ENCODE assay signal across 9 cellular contexts in the genomic region with DNA sequence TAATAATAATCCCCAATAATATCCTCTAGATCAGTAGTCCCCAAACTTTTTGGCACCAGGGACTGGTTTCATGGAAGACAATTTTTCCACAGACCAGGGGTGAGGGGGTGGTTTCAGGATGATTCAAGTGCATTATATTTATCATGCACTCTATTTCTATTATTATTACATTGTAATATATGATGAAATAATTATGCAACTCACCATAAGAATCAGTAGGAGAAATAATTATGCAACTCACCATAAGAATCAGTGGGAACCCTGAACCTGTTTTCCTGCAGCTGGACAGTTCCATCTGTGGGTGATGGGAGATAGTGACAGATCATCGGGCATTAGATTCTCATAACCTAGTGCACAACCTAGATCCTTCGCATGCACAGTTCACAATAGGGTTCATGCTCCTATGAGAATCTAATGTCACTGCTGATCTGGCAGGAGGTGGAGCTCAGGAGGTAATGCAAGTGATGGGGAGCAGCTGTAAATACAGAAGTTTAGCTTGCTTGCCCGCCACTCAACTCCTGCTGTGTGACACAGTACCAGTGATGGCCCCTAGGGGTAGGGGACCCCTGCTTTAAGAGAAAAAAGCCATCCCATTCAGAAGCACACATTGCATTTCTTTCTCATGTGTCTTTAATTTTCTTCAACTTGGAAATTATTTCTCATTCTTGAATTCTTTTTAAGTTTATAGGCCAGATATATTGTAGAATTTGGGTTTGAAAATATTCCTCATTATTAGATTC. TPM values are rescaled to one million over a fixed set of nuclear protein-coding genes. Genes with fewer than 3 reads are reported as not detected.
DNase-seq lines count a peak whose midpoint lies in the region; ATAC-seq and TF ChIP-seq lines count a peak whose summit lies in the region.
"Had no signal": no experiment of that assay in that cellular context is flagged by ENCODE, and none has a peak within 500 bp of the region (broad histone marks: within the 10 kb centered on the region; RNA-seq: fewer than 3 reads in every experiment).

No MANE protein-coding gene starts in this region.

- H3K9me3 ChIP-seq in left ventricle myocardium inferior (replicated peaks) (no peaks in the 10 kb centered on the region), body of pancreas (no peaks in the 10 kb centered on the region)
- H3K9me3 ChIP-seq: spleen had no signal

- H3K27ac ChIP-seq in left ventricle myocardium inferior (replicated peaks), result no peak overlapping the region
- H3K27ac ChIP-seq in body of pancreas, result no peak overlapping the region
- H3K27ac ChIP-seq: spleen had no signal

- no peaks in the 10 kb centered on the region for H3K4me1 ChIP-seq in left ventricle myocardium inferior
- H3K4me1 ChIP-seq in body of pancreas, result no peaks in the 10 kb centered on the region

- H3K27me3 ChIP-seq in left ventricle myocardium inferior (ENCODE audit: low read depth) (peaks cover under 1% of the 10 kb centered on the region), body of pancreas (no peaks in the 10 kb centered on the region)
- H3K27me3 ChIP-seq: spleen had no signal

- ATAC-seq in Right ventricle myocardium inferior, result no peak
- peak; percentile 54 for ATAC-seq in HG03521 (IDR thresholded peaks at IDR 0.05; ENCODE audit: unreplicated experiment)
- ATAC-seq in body of pancreas, result no peak
- ATAC-seq in GM19023 (IDR thresholded peaks at IDR 0.05; ENCODE audit: unreplicated experiment), result no peak

- DNase-seq in left ventricle myocardium inferior (no peak), Right ventricle myocardium inferior (ENCODE audit: missing footprints) (no peak), cardiac fibroblast (ENCODE audit: low read depth in 2 of 2) (peak in 1 of 2 donors; percentile 39), NCI-H1694 (lab: John Stamatoyannopoulos, UW) (no peak), body of pancreas (no peak), NCI-H524 (lab: John Stamatoyannopoulos, UW) (no peak)
- DNase-seq: spleen had no signal

- H3K4me3 ChIP-seq in left ventricle myocardium inferior, result no peak overlapping the region
- no peak overlapping the region for H3K4me3 ChIP-seq in cardiac fibroblast (replicated peaks in 1 of 2; ENCODE audit: low read depth in 2 of 2, low read length in 2 of 2)
- no peak overlapping the region for H3K4me3 ChIP-seq in body of pancreas
- H3K4me3 ChIP-seq: spleen had no signal

- H3K36me3 ChIP-seq in left ventricle myocardium inferior, result no peaks in the 10 kb centered on the region
- H3K36me3 ChIP-seq in body of pancreas (replicated peaks in 1 of 2; ENCODE audit: insufficient read depth in 1 of 2, low read depth in 2 of 2), result no peaks in the 10 kb centered on the region
- H3K36me3 ChIP-seq: spleen had no signal

- no peak for TF ChIP-seq POLR2A in body of pancreas (IDR thresholded peaks at IDR 0.05)

- TF ChIP-seq CTCF in left ventricle myocardium inferior (IDR thresholded peaks at IDR 0.05; ENCODE audit: borderline replicate concordance) (peak; percentile 18), cardiac fibroblast (IDR thresholded peaks at IDR 0.05; ENCODE audit: low read depth, low read length) (peak; percentile 8), body of pancreas (IDR thresholded peaks at IDR 0.05) (no peak)

- intact Hi-C loops in left ventricle myocardium inferior (cut with micrococcal nuclease) (no loop called here), Right ventricle myocardium inferior (cut with DNase I) (no loop called here), body of pancreas (cut with DNase I) (no loop called here)

- WGBS in body of pancreas, 2 donors, result 85 to 98% methylated on average over 3 of the region's 3 CpGs

RNA-seq across cellular contexts. Expression of gene SH3RF1, which starts 16.0 kb away (rescaled TPM):
- total RNA-seq in left ventricle myocardium inferior (8.8 TPM), Right ventricle myocardium inferior (8.8 TPM), body of pancreas (10 to 100 TPM; 17.1 to 17.4 TPM)

Comparison
In these comparisons a context has a peak if more than half of its experiments do, and no peak if none do; other contexts are left out.
1. CTCF ChIP-seq: peak in left ventricle myocardium inferior (single experiment) and cardiac fibroblast (single experiment); none in body of pancreas (0 of 7).